21 cellular contexts compared by ENCODE assay signal in the genomic region with DNA sequence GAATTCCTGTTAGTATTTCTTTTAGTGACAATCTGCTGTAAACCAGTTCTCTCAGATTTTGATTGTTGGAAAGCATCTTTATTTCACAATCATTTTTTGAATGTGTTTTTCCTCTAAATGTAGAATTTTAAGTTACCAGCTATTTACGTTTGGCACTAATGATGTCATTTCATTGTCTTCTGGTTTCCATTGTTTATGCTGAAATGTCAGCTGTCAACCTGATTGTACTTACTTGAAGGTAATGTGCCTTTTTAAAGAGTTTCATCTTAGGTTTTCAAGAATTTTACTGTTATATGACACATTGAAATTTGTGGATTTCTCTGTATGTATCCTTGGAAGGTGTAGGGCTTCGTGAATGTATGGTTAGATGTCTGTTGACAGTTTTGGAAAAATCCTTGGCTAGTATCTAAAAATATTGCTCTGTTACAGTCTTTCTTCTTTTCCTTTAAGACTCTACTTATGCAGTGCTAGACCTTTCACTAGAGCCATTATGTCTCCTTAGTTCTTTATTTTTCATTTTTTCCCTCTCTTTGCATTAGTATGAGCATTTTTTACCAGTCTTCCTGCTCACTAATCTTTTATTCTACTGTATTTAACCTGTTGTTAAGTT. TPM values are rescaled to one million over a fixed set of nuclear protein-coding genes. Genes with fewer than 3 reads are reported as not detected.
DNase-seq lines count a peak whose midpoint lies in the region; ATAC-seq, FAIRE-seq and TF ChIP-seq lines count a peak whose summit lies in the region.
"Had no signal": no experiment of that assay in that cellular context is flagged by ENCODE, and none has a peak within 500 bp of the region (broad histone marks: within the 10 kb centered on the region; RNA-seq: fewer than 3 reads in every experiment).

No MANE protein-coding gene starts in this region.

- peaks cover 8% of the 10 kb centered on the region for H3K9me3 Mint-ChIP-seq in astrocyte (ENCODE audit: unreplicated experiment)

- H2AK9ac ChIP-seq in IMR-90 (replicated peaks; ENCODE audit: low read depth, low read length, poor library complexity): no peak overlapping the region

- H3K4me2 ChIP-seq in IMR-90 (ENCODE audit: low read depth, low read length) (no peak overlapping the region), astrocyte (ENCODE audit: low read length) (no peak overlapping the region)
- H3K4me2 ChIP-seq: PC-9 had no signal

- H4K91ac ChIP-seq in IMR-90 (ENCODE audit: insufficient read depth, low read depth, low read length): no peak overlapping the region

- no peak overlapping the region for H3K27ac Mint-ChIP-seq in astrocyte (ENCODE audit: unreplicated experiment)
- H3K27ac Mint-ChIP-seq: activated CD8-positive, alpha-beta memory T cell treated with anti-CD3 and anti-CD28 coated beads, Interleukin-2, amount 10 ng/mL, durations not matched to agents 7 days and 5 days; immature natural killer cell; memory B cell had no signal

- peaks cover 10 to 16% of the 10 kb centered on the region in 2 experiments for H3K79me1 ChIP-seq in IMR-90 (ENCODE audit: low read depth in 1 of 2, low read length in 2 of 2)

- H3K23ac ChIP-seq in IMR-90 (ENCODE audit: low read depth, low read length): no peak overlapping the region

- no peak overlapping the region for H2AK5ac ChIP-seq in IMR-90 (ENCODE audit: low read depth, low read length)

- H3K18ac ChIP-seq in IMR-90 (ENCODE audit: low read depth, low read length): no peak overlapping the region

- dilution Hi-C loops in IMR-90 (cut with HindIII; ENCODE audit: low sequenced_read_pairs, unreplicated experiment): no loop called here

- H3K4me1 Mint-ChIP-seq in astrocyte (ENCODE audit: low read depth, unreplicated experiment): peaks cover 19% of the 10 kb centered on the region
- H3K4me1 Mint-ChIP-seq: activated CD8-positive, alpha-beta memory T cell treated with anti-CD3 and anti-CD28 coated beads, Interleukin-2, amount 10 ng/mL, durations not matched to agents 7 days and 5 days; memory B cell had no signal

- H3K4me3 ChIP-seq in IMR-90 (ENCODE audit: insufficient read depth, low read depth, low read length) (no peak overlapping the region), astrocyte (ENCODE audit: insufficient read depth, low read depth, low read length) (no peak overlapping the region), fibroblast of the aortic adventitia (ENCODE audit: low read depth, low read length) (no peak overlapping the region)
- H3K4me3 ChIP-seq: PC-9, upper lobe of right lung had no signal

- CTCF ChIA-PET in IMR-90 (lab: Yijun Ruan, JAX): no interaction called here

- H4K8ac ChIP-seq in IMR-90 (ENCODE audit: low read depth in 2 of 2, low read length in 2 of 2): no peak overlapping the region

- peaks cover 95% of the 10 kb centered on the region for H3K79me2 ChIP-seq in astrocyte (ENCODE audit: insufficient read depth, low read length)

- no peak for TF ChIP-seq RAD21 in IMR-90 (IDR thresholded peaks at IDR 0.05; ENCODE audit: low read length)

- peaks cover 8% of the 10 kb centered on the region for H3K36me3 ChIP-seq in IMR-90 (ENCODE audit: control insufficient read depth, insufficient read depth, low read length)
- no peaks in the 10 kb centered on the region for H3K36me3 ChIP-seq in astrocyte (ENCODE audit: insufficient read depth, low read length)
- H3K36me3 ChIP-seq: neutrophil, upper lobe of right lung had no signal

- H3K9me1 ChIP-seq in IMR-90 (ENCODE audit: insufficient read depth, low read length): no peaks in the 10 kb centered on the region; the same call in 1 of the 2 replicates

- H3K27me3 ChIP-seq in IMR-90 (ENCODE audit: control insufficient read depth, insufficient read depth, low read length): no peaks in the 10 kb centered on the region
- H3K27me3 ChIP-seq in astrocyte (ENCODE audit: insufficient read depth, low read length): no peaks in the 10 kb centered on the region
- H3K27me3 ChIP-seq: BE2C, neutrophil, upper lobe of right lung had no signal

- H3K9me3 ChIP-seq in IMR-90 (ENCODE audit: control insufficient read depth, insufficient read depth, low read length) (peaks cover 6% of the 10 kb centered on the region; the same call in 1 of the 2 replicates), astrocyte (ENCODE audit: insufficient read depth, low read depth, low read length) (no peaks in the 10 kb centered on the region)
- H3K9me3 ChIP-seq: BE2C, neutrophil had no signal

- in situ Hi-C loops in IMR-90 (cut with MboI; ENCODE audit: low sequenced_read_pairs): no loop called here

- no CpG with 5 or more reads among the region's 2 CpGs for WGBS in IMR-90 (ENCODE audit: extremely low coverage in 2 of 2, insufficient read length in 1 of 2), 2 experiments

- no peak for ATAC-seq in IMR-90 (ENCODE audit: low read depth)
- no peak for ATAC-seq in GM19328 (IDR thresholded peaks at IDR 0.05; ENCODE audit: unreplicated experiment)
- ATAC-seq: activated CD8-positive, alpha-beta memory T cell treated with anti-CD3 and anti-CD28 coated beads, Interleukin-2, amount 10 ng/mL, durations not matched to agents 7 days and 5 days; sciatic nerve; upper lobe of right lung had no signal

- POLR2A ChIA-PET in IMR-90 (lab: Charles Lee; ENCODE audit: unreplicated experiment): no interaction called here

- TF ChIP-seq POLR2A in IMR-90 (IDR thresholded peaks at IDR 0.05; ENCODE audit: low read depth, low read length): no peak

- H4K5ac ChIP-seq in IMR-90 (ENCODE audit: low read depth, low read length): no peak overlapping the region

- H2BK20ac ChIP-seq in IMR-90 (ENCODE audit: low read depth, low read length): no peak overlapping the region

- H2BK15ac ChIP-seq in IMR-90 (ENCODE audit: low read depth, low read length): no peak overlapping the region

- H3K36me3 Mint-ChIP-seq in astrocyte (ENCODE audit: low read depth, unreplicated experiment): peaks cover 10% of the 10 kb centered on the region
- H3K36me3 Mint-ChIP-seq: activated CD8-positive, alpha-beta memory T cell treated with anti-CD3 and anti-CD28 coated beads, Interleukin-2, amount 10 ng/mL, durations not matched to agents 7 days and 5 days had no signal

- no peak overlapping the region for H3K14ac ChIP-seq in IMR-90 (replicated peaks; ENCODE audit: low read depth, low read length)

- H4K20me1 ChIP-seq in IMR-90 (ENCODE audit: insufficient read depth, low read length) (peaks cover 6% of the 10 kb centered on the region), astrocyte (ENCODE audit: insufficient read depth, low read length) (peaks cover 20% of the 10 kb centered on the region)

- no peak overlapping the region for H2BK120ac ChIP-seq in IMR-90 (ENCODE audit: low read depth, low read length)

- no peak overlapping the region for H2BK5ac ChIP-seq in IMR-90 (ENCODE audit: low read depth, low read length, poor library complexity, severe bottlenecking)

- TF ChIP-seq CTCF in IMR-90 (conservative IDR thresholded peaks at IDR 0.05; ENCODE audit: low read depth, low read length): no peak
- no peak for TF ChIP-seq CTCF in astrocyte (IDR thresholded peaks at IDR 0.05; ENCODE audit: insufficient read depth, low read depth, low read length)
- no peak for TF ChIP-seq CTCF in fibroblast of the aortic adventitia (IDR thresholded peaks at IDR 0.05; ENCODE audit: insufficient read depth, low read length)

- H2AFZ ChIP-seq in IMR-90 (replicated peaks; ENCODE audit: low read length, poor library complexity) (no peak overlapping the region), astrocyte (ENCODE audit: low read depth, low read length) (no peak overlapping the region)
- H2AFZ ChIP-seq: PC-9 had no signal

- H3K4me3 Mint-ChIP-seq in astrocyte (ENCODE audit: unreplicated experiment): no peak overlapping the region
- H3K4me3 Mint-ChIP-seq: activated CD8-positive, alpha-beta memory T cell treated with anti-CD3 and anti-CD28 coated beads, Interleukin-2, amount 10 ng/mL, durations not matched to agents 7 days and 5 days; immature natural killer cell; memory B cell had no signal

- H3K27ac ChIP-seq in IMR-90 (ENCODE audit: insufficient read depth, low read length): no peak overlapping the region
- no peak overlapping the region for H3K27ac ChIP-seq in astrocyte (ENCODE audit: low read depth, low read length)
- H3K27ac ChIP-seq: neutrophil, PC-9, upper lobe of right lung had no signal

- intact Hi-C loops in IMR-90 (cut with micrococcal nuclease): no loop called here

- DNase-seq in COLO829 (ENCODE audit: low spot score) (peak; percentile 19), IMR-90 (peak; percentile 35), astrocyte (ENCODE audit: low read depth) (peak; percentile 34), fibroblast of the aortic adventitia (ENCODE audit: low read depth) (peak; percentile 42), amygdala (lab: John Stamatoyannopoulos, UW) (no peak), NK-92 (lab: John Stamatoyannopoulos, UW; ENCODE audit: unreplicated experiment) (no peak), NCI-H1436 (lab: John Stamatoyannopoulos, UW) (no peak)
- DNase-seq: activated CD8-positive, alpha-beta memory T cell treated with anti-CD3 and anti-CD28 coated beads, Interleukin-2, amount 10 ng/mL, durations not matched to agents 7 days and 5 days; activated gamma-delta T cell; BE2C; DMS79; immature natural killer cell; NCI-H524 treated with DMSO at 0.1 percent for 48 hours; PC-9; stimulated activated CD4-positive, alpha-beta T cell treated with anti-CD3 and anti-CD28 coated beads, Interleukin-4, amount 100 ng/mL, for 4 hours; upper lobe of right lung had no signal

- H3K9ac ChIP-seq in IMR-90 (ENCODE audit: low read depth, low read length) (no peak overlapping the region), astrocyte (ENCODE audit: low read length) (no peak overlapping the region)

- H3K4me1 ChIP-seq in IMR-90 (ENCODE audit: control insufficient read depth, insufficient read depth, low read length) (no peaks in the 10 kb centered on the region), astrocyte (ENCODE audit: insufficient read depth, low read length) (peaks cover 6% of the 10 kb centered on the region)

- no TSS peak for BruUV-seq in IMR-90 (replicated peaks; lab: Mats Ljungman, UMichigan)

- H3K27me3 Mint-ChIP-seq in astrocyte (ENCODE audit: low read depth, unreplicated experiment): no peaks in the 10 kb centered on the region

- H3K56ac ChIP-seq in IMR-90 (ENCODE audit: extremely low read depth, insufficient read depth, low read length): no peak overlapping the region

- FAIRE-seq in astrocyte (lab: Jason Lieb, UNC): no peak
- FAIRE-seq: H54 had no signal

- no peak overlapping the region for H3K4ac ChIP-seq in IMR-90 (ENCODE audit: low read depth, low read length)

TF ChIP-seq in IMR-90, 13 proteins besides CTCF, POLR2A, EP300 and RAD21 (continues in another document):
- peak; percentile 31; the same call in 1 of the 2 replicates for TF ChIP-seq CEBPB (IDR thresholded peaks at IDR 0.05; ENCODE audit: low read depth, low read length)

RNA-seq across cellular contexts. Expression of gene SMAD1, which starts 30.4 kb away (rescaled TPM):
- 17.6 and 20.8 TPM in 2 replicates for total RNA-seq in IMR-90 (2012; rRNA removed)
- polyA plus RNA-seq in IMR-90 (2012; rRNA removed): 11.6 and 12.2 TPM in 2 replicates
- 6.7 and 8.0 TPM in 2 replicates for polyA plus RNA-seq in IMR-90 (2012; cell fraction: cytosol; rRNA removed)
- polyA plus RNA-seq in IMR-90 (2012; cell fraction: nucleus; rRNA removed; ENCODE audit: low replicate concordance): 4.1 and 15.1 TPM in 2 replicates
- 29.6 and 33.8 TPM in 2 replicates for total RNA-seq in astrocyte
- total RNA-seq in fibroblast of the aortic adventitia (ENCODE audit: low replicate concordance): 36.0 and 140 TPM in 2 replicates

Comparison
In these comparisons a context has a peak if more than half of its experiments do, and no peak if none do; other contexts are left out.
1. DNase-seq: peak in COLO829 (single experiment), IMR-90 (single experiment), astrocyte (single experiment) and fibroblast of the aortic adventitia (single experiment); none in amygdala (0 of 56), NK-92 (single experiment) and NCI-H1436 (single experiment).